In the genomic region with DNA sequence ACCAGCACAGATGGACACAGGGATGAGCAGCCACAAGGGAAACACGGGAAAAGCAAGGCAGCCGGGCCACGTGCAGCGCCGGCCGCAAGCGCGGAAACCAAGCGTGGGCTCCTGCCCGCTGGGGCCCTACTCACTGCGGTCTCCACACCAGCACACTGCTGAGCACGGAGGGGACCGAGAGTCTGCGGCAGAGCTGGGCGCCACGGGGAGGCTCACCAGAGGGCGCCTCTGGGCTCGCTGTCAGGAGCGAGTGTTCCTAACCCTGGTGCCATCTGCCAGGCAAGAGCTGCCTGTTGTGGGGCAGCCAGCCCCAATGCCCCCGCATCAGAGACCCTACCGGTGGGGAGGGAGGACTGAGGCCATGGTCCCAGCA, we compare ENCODE assay signal across 8 cellular contexts. TPM values are rescaled to one million over a fixed set of nuclear protein-coding genes. Genes with fewer than 3 reads are reported as not detected.
DNase-seq lines count a peak whose midpoint lies in the region; ATAC-seq and TF ChIP-seq lines count a peak whose summit lies in the region.

No MANE protein-coding gene starts in this region.

- H3K4me3 Mint-ChIP-seq in activated CD4-positive, alpha-beta memory T cell treated with anti-CD3 and anti-CD28 coated beads for 36 hours = peak overlapping the region; percentile 65

- peak; percentile 83 for DNase-seq in Ammon's horn (ENCODE audit: low spot score)
- DNase-seq in activated CD4-positive, alpha-beta memory T cell treated with anti-CD3 and anti-CD28 coated beads for 36 hours = peak; percentile 88
- peak; percentile 49 to 63 for DNase-seq in stimulated activated CD8-positive, alpha-beta memory T cell treated with anti-CD3 and anti-CD28 coated beads, Interleukin-4, amount 100 ng/mL, for 4 hours (ENCODE audit: low read depth in 2 of 2, low spot score in 1 of 2)
- DNase-seq in HK-2 (ENCODE audit: unreplicated experiment) = no peak

- H3K9me3 ChIP-seq in ectodermal cell (ENCODE audit: control insufficient read depth, low read length) (no peaks in the 10 kb centered on the region), mucosa of rectum (ENCODE audit: control insufficient read depth in 2 of 2, low read length in 2 of 2) (no peaks in the 10 kb centered on the region)

- peak overlapping the region; percentile 95 for H3K27ac Mint-ChIP-seq in activated CD4-positive, alpha-beta memory T cell treated with anti-CD3 and anti-CD28 coated beads for 36 hours

- ATAC-seq in GM19397 (IDR thresholded peaks at IDR 0.05; ENCODE audit: unreplicated experiment) = peak; percentile 33

- H3K4me1 Mint-ChIP-seq in activated CD4-positive, alpha-beta memory T cell treated with anti-CD3 and anti-CD28 coated beads for 36 hours (ENCODE audit: low read depth) = peaks cover 46% of the 10 kb centered on the region

- CTCF ChIA-PET in activated CD4-positive, alpha-beta memory T cell treated with anti-CD3 and anti-CD28 coated beads for 36 hours (lab: Charles Lee) = interaction anchor here (0.6 to 3.3 kb wide), 19 partner anchors 9 to 199 kb away, joined by 3 to 52 read pairs (median 4); partner anchors contain the start of genes CHAF1A, HDGFL2, MPND and SH3GL1

- peaks cover 29% of the 10 kb centered on the region for H3K4me1 ChIP-seq in ectodermal cell (ENCODE audit: control insufficient read depth, insufficient read depth, low read length)
- H3K4me1 ChIP-seq in mucosa of rectum (ENCODE audit: control insufficient read depth in 2 of 2, insufficient read depth in 2 of 2, low read length in 2 of 2) = peaks cover 36 to 50% of the 10 kb centered on the region in 2 donors

- POLR2A ChIA-PET in activated CD4-positive, alpha-beta memory T cell treated with anti-CD3 and anti-CD28 coated beads for 36 hours (lab: Charles Lee) = interaction anchor here (1.1 to 1.4 kb wide), 3 partner anchors 9 to 31 kb away, joined by 4 to 23 read pairs (median 7); partner anchors contain the start of genes CHAF1A and SH3GL1

- H3K9me3 Mint-ChIP-seq in activated CD4-positive, alpha-beta memory T cell treated with anti-CD3 and anti-CD28 coated beads for 36 hours = no peaks in the 10 kb centered on the region

- H3K27me3 ChIP-seq in ectodermal cell (ENCODE audit: control insufficient read depth, insufficient read depth, low read length, poor library complexity, severe bottlenecking) (no peaks in the 10 kb centered on the region), mucosa of rectum (ENCODE audit: control insufficient read depth in 2 of 2, insufficient read depth in 2 of 2, low read length in 2 of 2) (no peaks in the 10 kb centered on the region)

- peak overlapping the region; percentile 60 for H3K27ac ChIP-seq in ectodermal cell (ENCODE audit: insufficient read depth, low read depth, low read length, poor library complexity, severe bottlenecking)
- peak overlapping the region; percentile 73 to 83 for H3K27ac ChIP-seq in mucosa of rectum (ENCODE audit: low read depth in 2 of 2, low read length in 2 of 2)

- H3K27me3 Mint-ChIP-seq in activated CD4-positive, alpha-beta memory T cell treated with anti-CD3 and anti-CD28 coated beads for 36 hours = no peaks in the 10 kb centered on the region

- H3K9ac ChIP-seq in mucosa of rectum (ENCODE audit: low read depth in 1 of 2, low read length in 2 of 2) = peak overlapping the region; percentile 24 to 62

- H3K36me3 ChIP-seq in ectodermal cell (ENCODE audit: control insufficient read depth, insufficient read depth, low read length) = no peaks in the 10 kb centered on the region
- H3K36me3 ChIP-seq in mucosa of rectum (ENCODE audit: control insufficient read depth in 2 of 2, insufficient read depth in 2 of 2, low read length in 2 of 2) = peaks cover 6 to 7% of the 10 kb centered on the region in 2 donors

- peaks cover 3% of the 10 kb centered on the region for H3K36me3 Mint-ChIP-seq in activated CD4-positive, alpha-beta memory T cell treated with anti-CD3 and anti-CD28 coated beads for 36 hours

- H3K4me3 ChIP-seq in ectodermal cell (ENCODE audit: insufficient read depth, low read depth, low read length) (no peak overlapping the region), mucosa of rectum (ENCODE audit: low read length in 2 of 2) (peak overlapping the region; percentile 52)

- intact Hi-C loops in activated CD4-positive, alpha-beta memory T cell treated with anti-CD3 and anti-CD28 coated beads for 36 hours (cut with micrococcal nuclease) = loop anchor here (1.0 kb wide), 3 partner anchors 9 to 30 kb away; partner anchors contain the start of gene SH3GL1

- WGBS in ectodermal cell, 2 experiments = 75 to 78% methylated on average over 21 of the region's 21 CpGs

- peak; percentile 43; the same call in 1 of the 2 replicates for TF ChIP-seq CTCF in LNCAP (IDR thresholded peaks at IDR 0.05)

RNA-seq across cellular contexts. Expression of gene MPND, which starts 26.5 kb away (rescaled TPM):
- total RNA-seq in activated CD4-positive, alpha-beta memory T cell treated with anti-CD3 and anti-CD28 coated beads for 36 hours = 10 to 100 TPM; 19.6 to 22.6 TPM
- polyA plus RNA-seq in ectodermal cell (2013, experiment 1 of 4) = 36.6 TPM
- 42.0 TPM for polyA plus RNA-seq in ectodermal cell (2013, experiment 2 of 4)
- 29.8 TPM for polyA plus RNA-seq in ectodermal cell (2013, experiment 3 of 4)
- polyA plus RNA-seq in ectodermal cell (2013, experiment 4 of 4) = 33.9 TPM

RNA-seq across cellular contexts. Expression of gene SH3GL1, which starts 30.5 kb away (rescaled TPM):
- 10 to 100 TPM; 38.1 to 42.0 TPM for total RNA-seq in activated CD4-positive, alpha-beta memory T cell treated with anti-CD3 and anti-CD28 coated beads for 36 hours
- 98.9 TPM for polyA plus RNA-seq in ectodermal cell (2013, experiment 1 of 4)
- 94.5 TPM for polyA plus RNA-seq in ectodermal cell (2013, experiment 2 of 4)
- polyA plus RNA-seq in ectodermal cell (2013, experiment 3 of 4) = 83.1 TPM
- polyA plus RNA-seq in ectodermal cell (2013, experiment 4 of 4) = 89.3 TPM

RNA-seq across cellular contexts. Expression of gene STAP2, which starts 31.2 kb away (rescaled TPM):
- 1 to 10 TPM; 9.1 to 9.4 TPM for total RNA-seq in activated CD4-positive, alpha-beta memory T cell treated with anti-CD3 and anti-CD28 coated beads for 36 hours
- 8.5 TPM for polyA plus RNA-seq in ectodermal cell (2013, experiment 1 of 4)
- 7.9 TPM for polyA plus RNA-seq in ectodermal cell (2013, experiment 2 of 4)
- 8.6 TPM for polyA plus RNA-seq in ectodermal cell (2013, experiment 3 of 4)
- polyA plus RNA-seq in ectodermal cell (2013, experiment 4 of 4) = 10.9 TPM

RNA-seq across cellular contexts. Expression of gene CHAF1A, which starts 32.6 kb away (rescaled TPM):
- total RNA-seq in activated CD4-positive, alpha-beta memory T cell treated with anti-CD3 and anti-CD28 coated beads for 36 hours = 10 to 100 TPM; 61.6 to 63.5 TPM
- polyA plus RNA-seq in ectodermal cell (2013, experiment 1 of 4) = 99.7 TPM
- polyA plus RNA-seq in ectodermal cell (2013, experiment 2 of 4) = 113 TPM
- 54.9 TPM for polyA plus RNA-seq in ectodermal cell (2013, experiment 3 of 4)
- polyA plus RNA-seq in ectodermal cell (2013, experiment 4 of 4) = 67.0 TPM
